ENCODE assay signal across 1 cellular context in the genomic region with DNA sequence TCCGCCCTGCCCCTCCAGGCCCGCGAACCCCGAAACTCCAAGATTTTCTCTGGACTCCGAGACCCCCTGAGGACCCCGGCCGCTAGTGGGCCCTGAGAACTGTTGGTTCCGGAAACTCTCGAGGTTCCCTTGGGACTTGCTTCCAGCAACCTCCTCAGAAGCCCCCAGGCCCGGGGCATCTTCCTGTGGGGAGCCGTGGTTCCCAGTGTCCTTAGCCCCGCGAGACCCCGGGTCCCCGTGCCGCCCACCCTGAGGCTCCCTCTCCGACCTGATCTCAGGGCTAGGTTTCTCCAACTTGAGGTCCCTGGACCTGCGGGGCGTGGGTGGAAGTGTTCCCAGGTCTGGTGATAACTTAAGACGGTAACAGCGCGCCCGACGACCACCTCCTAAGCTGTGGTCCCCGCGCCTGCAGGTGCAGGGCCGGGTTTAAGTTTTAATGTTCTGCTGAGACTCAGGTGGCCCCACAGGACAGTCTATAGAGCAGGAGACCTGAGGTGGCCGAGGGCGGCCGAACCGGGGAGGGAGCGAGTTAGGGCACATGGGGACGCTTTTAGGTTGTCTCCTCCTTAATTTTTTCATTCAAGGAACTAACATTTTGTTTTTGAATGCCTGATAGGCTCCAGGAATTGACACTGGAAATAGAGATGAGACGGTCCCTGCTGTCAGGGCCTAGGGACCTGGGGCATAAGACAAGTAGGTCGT.
TF ChIP-seq lines count a peak whose summit lies in the region.

No MANE protein-coding gene starts in this region.

TF ChIP-seq in GM12878, 131 proteins besides CTCF, POLR2A, EP300 and RAD21:
- TF ChIP-seq SKIL (IDR thresholded peaks at IDR 0.05; ENCODE audit: low read depth, poor library complexity, severe bottlenecking) (no peak), TAF1 (IDR thresholded peaks at IDR 0.05; ENCODE audit: borderline replicate concordance, low read depth, low read length) (no peak), ZBTB11 (CRISPR knock-in tag; IDR thresholded peaks at IDR 0.05) (no peak), MXI1 (IDR thresholded peaks at IDR 0.05; ENCODE audit: low read depth, low read length) (0 out of 2 replicates have a peak, but pooled peaks have one; percentile 16), RB1 (IDR thresholded peaks at IDR 0.05; ENCODE audit: borderline replicate concordance) (no peak), MEF2B (IDR thresholded peaks at IDR 0.05; ENCODE audit: partially characterized antibody, poor library complexity, severe bottlenecking) (peak; percentile 80)
